In genomic region chr6:72856801-72857200, GRCh38 we compare ENCODE assay signal across 32 cellular contexts.
"Had no signal": no experiment of that assay in that cellular context is flagged by ENCODE, and none has a peak within 500 bp of the region (broad histone marks: within the 10 kb centered on the region; RNA-seq: fewer than 3 reads in every experiment).

No MANE protein-coding gene starts in this region.

- H3K27ac ChIP-seq: PC-9, RWPE1, WERI-Rb-1 had no signal

- H3K4me3 ChIP-seq: PC-9 had no signal

- H3K4me2 ChIP-seq: PC-9 had no signal

- DNase-seq: activated CD4-positive, alpha-beta memory T cell treated with anti-CD3 and anti-CD28 coated beads for 36 hours; activated CD4-positive, alpha-beta T cell treated with anti-CD3 and anti-CD28 coated beads for 4 hours; activated CD4-positive, alpha-beta T cell treated with anti-CD3 and anti-CD28 coated beads, Interleukin-2, amount 50 U/mL, for 1 hour; activated CD8-positive, alpha-beta memory T cell treated with anti-CD3 and anti-CD28 coated beads, Interleukin-2, amount 50 U/mL, for 4 hours; activated effector memory CD4-positive, alpha-beta T cell treated with Interleukin-2 at 50 U/mL for 16 hours; activated naive CD4-positive, alpha-beta T cell treated with anti-CD3 and anti-CD28 coated beads, Interleukin-2, amount 10 ng/mL, durations not matched to agents 7 days and 5 days; activated naive CD8-positive, alpha-beta T cell treated with anti-CD3 and anti-CD28 coated beads, Interleukin-2, amount 50 U/mL, for 24 hours; activated T-cell treated with anti-CD3 and anti-CD28 coated beads, Interleukin-2, amount 50 U/mL, for 48 hours; anterior cingulate cortex; caudate nucleus; cerebellar nuclear complex; MV-4-11; NCI-H1092 treated with DMSO at 0.1 percent for 48 hours; NCI-H1417; NCI-H146; NCI-H187; NCI-H2029 treated with DMSO at 0.1 percent for 48 hours; NCI-H2107; NCI-H2171; NCI-H510A; NCI-H748 treated with DMSO at 0.1 percent for 48 hours; NK-92 treated with Interleukin-12 subunit alpha and Interleukin-12 subunit beta, amount 100 ng/mL, for 24 hours; PC-9; SIG-M5; SW 1271; T-helper 1 cell; T-helper 2 cell; T-helper 9 cell; WERI-Rb-1 had no signal

- H3K36me3 ChIP-seq: WERI-Rb-1 had no signal

- ATAC-seq: activated CD4-positive, CD25-positive, alpha-beta regulatory T cell treated with anti-CD3 and anti-CD28 coated beads, Interleukin-2, amount 50 U/mL, for 24 hours; activated naive CD8-positive, alpha-beta T cell treated with anti-CD3 and anti-CD28 coated beads, Interleukin-2, amount 50 U/mL, for 24 hours; Right ventricle myocardium inferior had no signal

- H2AFZ ChIP-seq: PC-9 had no signal
